ENCODE assay signal across 19 cellular contexts in genomic region chr15:48396020-48396419, GRCh38.
DNase-seq lines count a peak whose midpoint lies in the region; ATAC-seq, FAIRE-seq and TF ChIP-seq lines count a peak whose summit lies in the region.
"Had no signal": no experiment of that assay in that cellular context is flagged by ENCODE, and none has a peak within 500 bp of the region (broad histone marks: within the 10 kb centered on the region; RNA-seq: fewer than 3 reads in every experiment).

No MANE protein-coding gene starts in this region.

- H3K4me3 Mint-ChIP-seq in activated naive CD8-positive, alpha-beta T cell treated with anti-CD3 and anti-CD28 coated beads, Interleukin-2, amount 50 U/mL, for 24 hours: no peak overlapping the region
- H3K4me3 Mint-ChIP-seq: activated naive CD8-positive, alpha-beta T cell; activated T-cell treated with anti-CD3 and anti-CD28 coated beads, Interleukin-2, amount 50 U/mL, for 24 hours; naive B cell had no signal

- CTCF ChIA-PET in mammary epithelial cell (lab: Charles Lee; ENCODE audit: low non-redundant PET): no interaction called here

- DNase-seq in GM23248 (no peak), mammary epithelial cell (no peak), keratinocyte (ENCODE audit: low read depth, low spot score) (no peak), RPMI8226 (no peak), sciatic nerve (ENCODE audit: low spot score) (no peak)
- DNase-seq in activated naive CD8-positive, alpha-beta T cell treated with anti-CD3 and anti-CD28 coated beads, Interleukin-2, amount 50 U/mL, for 24 hours: no peak
- no peak for DNase-seq in stimulated activated CD4-positive, alpha-beta T cell treated with anti-CD3 and anti-CD28 coated beads, Interleukin-1b, Interleukin-23, amount 100 ng/mL, for 48 hours
- DNase-seq: activated CD4-positive, alpha-beta T cell treated with anti-CD3 and anti-CD28 coated beads, Interleukin-2, amount 50 U/mL, for 48 hours; activated T-cell treated with anti-CD3 and anti-CD28 coated beads, Interleukin-2, amount 50 U/mL, for 24 hours; Caco-2; naive B cell; NCI-H1105 treated with DMSO at 0.1 percent for 48 hours; NCI-H2171; NCI-H748 treated with DMSO at 0.1 percent for 48 hours had no signal

- in situ Hi-C loops in GM23248 (cut with MboI): no loop called here
- in situ Hi-C loops in mammary epithelial cell (cut with MboI; ENCODE audit: low sequenced_read_pairs in 2 of 2): no loop called here

- no peak for FAIRE-seq in keratinocyte (lab: Jason Lieb, UNC)
- FAIRE-seq: GM19239 had no signal

- peak overlapping the region; percentile 72 for H3K4me2 ChIP-seq in GM23248 (ENCODE audit: unreplicated experiment)
- H3K4me2 ChIP-seq in mammary epithelial cell (ENCODE audit: insufficient read depth, low read depth, low read length): no peak overlapping the region
- H3K4me2 ChIP-seq in keratinocyte (ENCODE audit: control insufficient read depth, extremely low read depth, insufficient read depth, low read depth, low read length): peak overlapping the region; percentile 53
- peak overlapping the region; percentile 58 for H3K4me2 ChIP-seq in skeletal muscle satellite cell (ENCODE audit: low read length)

- 1 to 2% methylated on average over 5 of the region's 5 CpGs for WGBS in GM23248 (ENCODE audit: low coverage in 1 of 2, low lambda C conversion rate in 2 of 2, missing lambda C conversion rate in 2 of 2), 2 experiments
- 89% methylated on average over 5 of the region's 5 CpGs for WGBS in mammary epithelial cell (ENCODE audit: low coverage, missing lambda C conversion rate)

- H3K36me3 Mint-ChIP-seq in activated naive CD8-positive, alpha-beta T cell treated with anti-CD3 and anti-CD28 coated beads, Interleukin-2, amount 50 U/mL, for 24 hours (ENCODE audit: low read depth): no peaks in the 10 kb centered on the region
- H3K36me3 Mint-ChIP-seq: activated naive CD8-positive, alpha-beta T cell; naive B cell had no signal

- H3K9ac ChIP-seq in GM23248 (peak overlapping the region; percentile 83), mammary epithelial cell (ENCODE audit: insufficient read depth, low read length) (no peak overlapping the region), keratinocyte (ENCODE audit: control insufficient read depth, extremely low read depth, insufficient read depth, low read length) (peak overlapping the region; percentile 2), skeletal muscle satellite cell (ENCODE audit: low read depth, low read length) (peak overlapping the region; percentile 58)

- H3K27me3 ChIP-seq in GM23248 (replicated peaks; ENCODE audit: insufficient read depth) (no peaks in the 10 kb centered on the region), mammary epithelial cell (ENCODE audit: insufficient read depth, low read length) (no peaks in the 10 kb centered on the region), keratinocyte (ENCODE audit: control insufficient read depth, extremely low read depth, insufficient read depth, low read length) (no peaks in the 10 kb centered on the region), skeletal muscle satellite cell (ENCODE audit: control insufficient read depth, insufficient read depth, low read length) (no peaks in the 10 kb centered on the region)

- H3K27ac Mint-ChIP-seq in activated naive CD8-positive, alpha-beta T cell treated with anti-CD3 and anti-CD28 coated beads, Interleukin-2, amount 50 U/mL, for 24 hours: no peak overlapping the region
- H3K27ac Mint-ChIP-seq: activated naive CD8-positive, alpha-beta T cell; activated T-cell treated with anti-CD3 and anti-CD28 coated beads, Interleukin-2, amount 50 U/mL, for 24 hours had no signal

- peaks cover 80% of the 10 kb centered on the region for H3F3A ChIP-seq in GM23248 (ENCODE audit: insufficient read depth)

- H3K9me2 ChIP-seq in GM23248 (ENCODE audit: insufficient read depth): no peaks in the 10 kb centered on the region

- H3K27me3 Mint-ChIP-seq in activated naive CD8-positive, alpha-beta T cell treated with anti-CD3 and anti-CD28 coated beads, Interleukin-2, amount 50 U/mL, for 24 hours: peaks cover 4% of the 10 kb centered on the region

- no TSS peak for BruUV-seq in mammary epithelial cell (replicated peaks; lab: Mats Ljungman, UMichigan)

- ATAC-seq in activated naive CD8-positive, alpha-beta T cell treated with anti-CD3 and anti-CD28 coated beads, Interleukin-2, amount 50 U/mL, for 24 hours: no peak
- no peak for ATAC-seq in sciatic nerve
- ATAC-seq: PC-3 had no signal

- peak overlapping the region; percentile 91 for H3K27ac ChIP-seq in GM23248
- H3K27ac ChIP-seq in mammary epithelial cell (ENCODE audit: insufficient read depth, low read depth, low read length): no peak overlapping the region
- peak overlapping the region; percentile 54 for H3K27ac ChIP-seq in keratinocyte (ENCODE audit: control insufficient read depth, insufficient read depth, low read length)
- H3K27ac ChIP-seq: cardiac muscle cell had no signal

- intact Hi-C loops in mammary epithelial cell (cut with micrococcal nuclease) (no loop called here), sciatic nerve (cut with DNase I) (no loop called here)

- peak overlapping the region; percentile 22; the same call in 1 of the 2 replicates for H3K4me3 ChIP-seq in GM23248
- no peak overlapping the region for H3K4me3 ChIP-seq in mammary epithelial cell (replicated peaks in 1 of 3; ENCODE audit: insufficient read depth in 1 of 3, low read depth in 2 of 3, low read length in 3 of 3)
- no peak overlapping the region for H3K4me3 ChIP-seq in keratinocyte (ENCODE audit: control insufficient read depth in 2 of 3, extremely low read depth in 1 of 3, insufficient read depth in 2 of 3, low read depth in 1 of 3, low read length in 3 of 3)
- peak overlapping the region; percentile 28 for H3K4me3 ChIP-seq in skeletal muscle satellite cell (ENCODE audit: low read length)
- H3K4me3 ChIP-seq: cardiac muscle cell had no signal

- TF ChIP-seq CTCF in mammary epithelial cell (conservative IDR thresholded peaks at IDR 0.05 in 1 of 2, IDR thresholded peaks at IDR 0.05 in 1 of 2; ENCODE audit: extremely low read depth in 1 of 2, insufficient read depth in 1 of 2, low read depth in 1 of 2, low read length in 2 of 2) (no peak), keratinocyte (optimal IDR thresholded peaks at IDR 0.05 in 1 of 3, IDR thresholded peaks at IDR 0.05 in 1 of 3, conservative IDR thresholded peaks at IDR 0.05 in 1 of 3; ENCODE audit: extremely low read depth in 1 of 3, insufficient read depth in 2 of 3, low read length in 3 of 3) (no peak)

- H3K36me3 ChIP-seq in GM23248 (ENCODE audit: low read depth) (no peaks in the 10 kb centered on the region), mammary epithelial cell (ENCODE audit: insufficient read depth, low read length) (no peaks in the 10 kb centered on the region), keratinocyte (ENCODE audit: control insufficient read depth in 2 of 2, extremely low read depth in 1 of 2, insufficient read depth in 2 of 2, low read length in 2 of 2) (no peaks in the 10 kb centered on the region), skeletal muscle satellite cell (ENCODE audit: insufficient read depth, low read length) (no peaks in the 10 kb centered on the region)
- H3K36me3 ChIP-seq: cardiac muscle cell had no signal

- H2AFZ ChIP-seq in GM23248 (no peak overlapping the region), mammary epithelial cell (ENCODE audit: low read depth, low read length) (peak overlapping the region; percentile 34), keratinocyte (ENCODE audit: control insufficient read depth, low read length) (peak overlapping the region; percentile 19)

- no peaks in the 10 kb centered on the region for H3K9me1 ChIP-seq in keratinocyte (ENCODE audit: control insufficient read depth, extremely low read depth, insufficient read depth, low read length)

- H3K4me1 ChIP-seq in GM23248 (ENCODE audit: insufficient read depth) (peaks cover 74% of the 10 kb centered on the region), mammary epithelial cell (ENCODE audit: insufficient read depth, low read length) (peaks cover 13% of the 10 kb centered on the region), keratinocyte (ENCODE audit: control insufficient read depth, extremely low read depth, insufficient read depth, low read length) (peaks cover 17% of the 10 kb centered on the region), skeletal muscle satellite cell (ENCODE audit: control insufficient read depth, insufficient read depth, low read length) (peaks cover 67% of the 10 kb centered on the region)
- H3K4me1 ChIP-seq: Caco-2 had no signal

- dilution Hi-C loops in mammary epithelial cell (cut with HindIII; ENCODE audit: low sequenced_read_pairs) (no loop called here), keratinocyte (cut with MboI; ENCODE audit: extremely low pct_ligation_motif_present, low sequenced_read_pairs) (no loop called here)

- H3K79me2 ChIP-seq in GM23248 (ENCODE audit: insufficient read depth) (no peaks in the 10 kb centered on the region), mammary epithelial cell (ENCODE audit: insufficient read depth, low read length) (no peaks in the 10 kb centered on the region), keratinocyte (ENCODE audit: control insufficient read depth, insufficient read depth, low read length) (no peaks in the 10 kb centered on the region)

- no peaks in the 10 kb centered on the region for H3K4me1 Mint-ChIP-seq in activated naive CD8-positive, alpha-beta T cell treated with anti-CD3 and anti-CD28 coated beads, Interleukin-2, amount 50 U/mL, for 24 hours
- H3K4me1 Mint-ChIP-seq: naive B cell had no signal

- no peaks in the 10 kb centered on the region for H3K9me3 Mint-ChIP-seq in activated naive CD8-positive, alpha-beta T cell treated with anti-CD3 and anti-CD28 coated beads, Interleukin-2, amount 50 U/mL, for 24 hours
- H3K9me3 Mint-ChIP-seq: activated T-cell treated with anti-CD3 and anti-CD28 coated beads, Interleukin-2, amount 50 U/mL, for 24 hours had no signal

- H4K20me1 ChIP-seq in GM23248 (ENCODE audit: insufficient read depth): no peaks in the 10 kb centered on the region
- no peaks in the 10 kb centered on the region for H4K20me1 ChIP-seq in mammary epithelial cell (ENCODE audit: insufficient read depth, low read length)
- H4K20me1 ChIP-seq in keratinocyte (ENCODE audit: control insufficient read depth, extremely low read depth, insufficient read depth, low read length): no peaks in the 10 kb centered on the region

- H3K9me3 ChIP-seq in GM23248 (ENCODE audit: low read depth) (no peaks in the 10 kb centered on the region), mammary epithelial cell (replicated peaks; ENCODE audit: insufficient read depth, low read length) (no peaks in the 10 kb centered on the region), keratinocyte (ENCODE audit: control insufficient read depth, low read depth, low read length) (no peaks in the 10 kb centered on the region), skeletal muscle satellite cell (replicated peaks; ENCODE audit: low read length) (no peaks in the 10 kb centered on the region)
- H3K9me3 ChIP-seq: Caco-2 had no signal

Comparison
In these comparisons a context has a peak if more than half of its experiments do, and no peak if none do; other contexts are left out.
1. H3K4me3 ChIP-seq: peak in GM23248 (single experiment) and skeletal muscle satellite cell (single experiment); none in mammary epithelial cell (0 of 3) and keratinocyte (0 of 3).